22 cellular contexts compared by ENCODE assay signal in the genomic region with DNA sequence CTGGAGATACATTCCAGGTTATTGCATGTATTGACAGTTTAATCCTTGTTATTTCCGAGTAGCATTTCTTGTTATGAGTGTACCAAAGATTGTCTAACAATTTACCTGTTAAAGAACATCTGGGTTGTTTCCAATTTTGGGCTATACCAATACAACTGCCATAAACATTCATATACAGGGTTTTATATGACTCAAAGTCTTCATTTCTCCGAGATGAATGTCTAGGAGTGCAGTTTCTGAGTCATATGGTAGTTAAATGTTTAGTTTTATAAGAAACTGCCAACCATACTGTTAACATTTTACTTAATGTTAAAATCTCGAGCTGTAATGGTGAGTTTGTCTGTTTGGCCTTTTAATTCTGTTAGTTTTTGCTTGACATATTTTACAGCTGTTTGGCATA. TPM values are rescaled to one million over a fixed set of nuclear protein-coding genes. Genes with fewer than 3 reads are reported as not detected.
DNase-seq lines count a peak whose midpoint lies in the region; ATAC-seq, FAIRE-seq and TF ChIP-seq lines count a peak whose summit lies in the region.
"Had no signal": no experiment of that assay in that cellular context is flagged by ENCODE, and none has a peak within 500 bp of the region (broad histone marks: within the 10 kb centered on the region; RNA-seq: fewer than 3 reads in every experiment).

No MANE protein-coding gene starts in this region.

- no peak overlapping the region for H2BK12ac ChIP-seq in mesenchymal stem cell (ENCODE audit: low read length in 2 of 2)

- peaks cover 5% of the 10 kb centered on the region for H3K4me1 ChIP-seq in astrocyte (ENCODE audit: insufficient read depth, low read length)
- H3K4me1 ChIP-seq in mesenchymal stem cell (ENCODE audit: control insufficient read depth, insufficient read depth, low read depth, low read length) = no peaks in the 10 kb centered on the region
- H3K4me1 ChIP-seq: BE2C, testis had no signal

- no peak overlapping the region for H4K8ac ChIP-seq in mesenchymal stem cell (ENCODE audit: low read length)

- no peaks in the 10 kb centered on the region for H3K36me3 ChIP-seq in astrocyte (ENCODE audit: insufficient read depth, low read length)
- H3K36me3 ChIP-seq in mesenchymal stem cell (ENCODE audit: control insufficient read depth in 1 of 2, insufficient read depth in 2 of 2, low read depth in 1 of 2, low read length in 2 of 2) = no peaks in the 10 kb centered on the region
- H3K36me3 ChIP-seq: BE2C, right atrium auricular region had no signal

- POLR2A ChIA-PET in activated CD4-positive, alpha-beta memory T cell treated with anti-CD3 and anti-CD28 coated beads for 36 hours (lab: Charles Lee) = interaction anchor here (1.1 kb wide), 1 partner anchor 161 kb away, joined by 4 read pairs; no protein-coding TSS in a partner anchor
- POLR2A ChIA-PET in activated CD4-positive, alpha-beta memory T cell treated with anti-CD3 and anti-CD28 coated beads, Interleukin-2, amount 10 ng/mL, durations not matched to agents 7 days and 5 days (lab: Charles Lee) = interaction anchor here (1.0 kb wide), 1 partner anchor 13 kb away, joined by 3 read pairs; no protein-coding TSS in a partner anchor

- no peak for DNase-seq in activated CD4-positive, alpha-beta memory T cell treated with anti-CD3 and anti-CD28 coated beads for 36 hours
- no peak for DNase-seq in activated CD4-positive, alpha-beta memory T cell treated with anti-CD3 and anti-CD28 coated beads, Interleukin-2, amount 10 ng/mL, durations not matched to agents 7 days and 5 days
- DNase-seq in HCEC 1CT = peak; percentile 39
- no peak for DNase-seq in astrocyte (ENCODE audit: low read depth)
- no peak for DNase-seq in left colon
- DNase-seq in mesenchymal stem cell = no peak
- no peak for DNase-seq in NOMO-1 treated with dmso at 0.1 percent for 144 hours (lab: John Stamatoyannopoulos, UW; ENCODE audit: unreplicated experiment)
- DNase-seq: BE2C, endodermal cell, immature natural killer cell, NCI-H1436 treated with DMSO at 0.1 percent for 48 hours, NCI-H2171, NCI-H526, T-cell, testis had no signal

- intact Hi-C loops in activated CD4-positive, alpha-beta memory T cell treated with anti-CD3 and anti-CD28 coated beads for 36 hours (cut with micrococcal nuclease) = loop anchor here (1.0 to 5.0 kb wide), 4 partner anchors 9 to 226 kb away; a partner anchor contains a TSS
- intact Hi-C loops in left colon (cut with DNase I, micrococcal nuclease) = loop anchor here in 1 of 2 donors (10.0 kb wide), 1 partner anchor 54 kb away; no protein-coding TSS in a partner anchor

- 71% methylated on average over 1 of the region's 3 CpGs for WGBS in mesenchymal stem cell

- H3K79me1 ChIP-seq in mesenchymal stem cell (replicated peaks; ENCODE audit: low read length, poor library complexity, severe bottlenecking) = peaks cover 27% of the 10 kb centered on the region

- peak overlapping the region; percentile 7 for H3K27ac Mint-ChIP-seq in activated CD4-positive, alpha-beta memory T cell treated with anti-CD3 and anti-CD28 coated beads for 36 hours
- no peak overlapping the region for H3K27ac Mint-ChIP-seq in activated CD4-positive, alpha-beta memory T cell treated with anti-CD3 and anti-CD28 coated beads, Interleukin-2, amount 10 ng/mL, durations not matched to agents 7 days and 5 days
- H3K27ac Mint-ChIP-seq in astrocyte (ENCODE audit: unreplicated experiment) = no peak overlapping the region
- H3K27ac Mint-ChIP-seq: activated naive CD8-positive, alpha-beta T cell; endodermal cell; T-cell had no signal

- no peak overlapping the region for H2BK15ac ChIP-seq in mesenchymal stem cell (ENCODE audit: low read depth, poor library complexity, severe bottlenecking)

- TF ChIP-seq CTCF in astrocyte (IDR thresholded peaks at IDR 0.05; ENCODE audit: insufficient read depth, low read depth, low read length) = no peak

- H3K9me3 Mint-ChIP-seq in activated CD4-positive, alpha-beta memory T cell treated with anti-CD3 and anti-CD28 coated beads for 36 hours = no peaks in the 10 kb centered on the region
- H3K9me3 Mint-ChIP-seq in activated CD4-positive, alpha-beta memory T cell treated with anti-CD3 and anti-CD28 coated beads, Interleukin-2, amount 10 ng/mL, durations not matched to agents 7 days and 5 days = no peaks in the 10 kb centered on the region
- H3K9me3 Mint-ChIP-seq in astrocyte (ENCODE audit: unreplicated experiment) = peaks cover 2% of the 10 kb centered on the region
- H3K9me3 Mint-ChIP-seq: endodermal cell, immature natural killer cell, T-cell had no signal

- FAIRE-seq in astrocyte (lab: Jason Lieb, UNC) = no peak
- FAIRE-seq: A204.1, colon had no signal

- H3K27me3 ChIP-seq in astrocyte (ENCODE audit: insufficient read depth, low read length) = no peaks in the 10 kb centered on the region
- no peaks in the 10 kb centered on the region for H3K27me3 ChIP-seq in mesenchymal stem cell (ENCODE audit: control insufficient read depth in 1 of 2, insufficient read depth in 1 of 2, low read length in 2 of 2)
- H3K27me3 ChIP-seq: BE2C, right atrium auricular region, testis had no signal

- H4K20me1 ChIP-seq in astrocyte (ENCODE audit: insufficient read depth, low read length) = peaks cover 84% of the 10 kb centered on the region

- H3K9ac ChIP-seq in astrocyte (ENCODE audit: low read length) (no peak overlapping the region), mesenchymal stem cell (ENCODE audit: low read length) (no peak overlapping the region)

- H3K4me3 ChIP-seq in astrocyte (ENCODE audit: insufficient read depth, low read depth, low read length) = no peak overlapping the region
- H3K4me3 ChIP-seq in mesenchymal stem cell (ENCODE audit: insufficient read depth in 1 of 2, low read depth in 1 of 2, low read length in 2 of 2) = no peak overlapping the region
- H3K4me3 ChIP-seq: right atrium auricular region, testis had no signal

- no peaks in the 10 kb centered on the region for H3K27me3 Mint-ChIP-seq in activated CD4-positive, alpha-beta memory T cell treated with anti-CD3 and anti-CD28 coated beads for 36 hours
- H3K27me3 Mint-ChIP-seq in activated CD4-positive, alpha-beta memory T cell treated with anti-CD3 and anti-CD28 coated beads, Interleukin-2, amount 10 ng/mL, durations not matched to agents 7 days and 5 days = no peaks in the 10 kb centered on the region
- H3K27me3 Mint-ChIP-seq in astrocyte (ENCODE audit: low read depth, unreplicated experiment) = no peaks in the 10 kb centered on the region
- H3K27me3 Mint-ChIP-seq: activated naive CD8-positive, alpha-beta T cell; T-cell had no signal

- H3K23ac ChIP-seq in mesenchymal stem cell (ENCODE audit: low read length in 2 of 2) = no peak overlapping the region

- peaks cover 85% of the 10 kb centered on the region for H3K79me2 ChIP-seq in astrocyte (ENCODE audit: insufficient read depth, low read length)

- H2AK5ac ChIP-seq in mesenchymal stem cell (ENCODE audit: low read length, severe bottlenecking) = no peak overlapping the region

- H2AFZ ChIP-seq in astrocyte (ENCODE audit: low read depth, low read length) (no peak overlapping the region), mesenchymal stem cell (ENCODE audit: low read depth, low read length) (no peak overlapping the region)

- H3K9me3 ChIP-seq in astrocyte (ENCODE audit: insufficient read depth, low read depth, low read length) (no peaks in the 10 kb centered on the region), mesenchymal stem cell (ENCODE audit: control insufficient read depth, low read length) (no peaks in the 10 kb centered on the region)
- H3K9me3 ChIP-seq: BE2C, testis had no signal

- H3K4ac ChIP-seq in mesenchymal stem cell (ENCODE audit: low read depth in 1 of 2, low read length in 2 of 2) = no peak overlapping the region

- peak; percentile 91 for ATAC-seq in left colon
- no peak for ATAC-seq in GM19452 (IDR thresholded peaks at IDR 0.05; ENCODE audit: unreplicated experiment)
- ATAC-seq: Right ventricle myocardium inferior, T-cell had no signal

- H2BK120ac ChIP-seq in mesenchymal stem cell (ENCODE audit: low read depth, low read length) = no peak overlapping the region

- H3K36me3 Mint-ChIP-seq in activated CD4-positive, alpha-beta memory T cell treated with anti-CD3 and anti-CD28 coated beads for 36 hours = peaks cover 6% of the 10 kb centered on the region
- H3K36me3 Mint-ChIP-seq in activated CD4-positive, alpha-beta memory T cell treated with anti-CD3 and anti-CD28 coated beads, Interleukin-2, amount 10 ng/mL, durations not matched to agents 7 days and 5 days (ENCODE audit: low read depth) = peaks cover 20% of the 10 kb centered on the region
- no peaks in the 10 kb centered on the region for H3K36me3 Mint-ChIP-seq in astrocyte (ENCODE audit: low read depth, unreplicated experiment)

- no peak overlapping the region for H2BK5ac ChIP-seq in mesenchymal stem cell (ENCODE audit: low read depth, low read length, poor library complexity, severe bottlenecking)

- H3K4me3 Mint-ChIP-seq in activated CD4-positive, alpha-beta memory T cell treated with anti-CD3 and anti-CD28 coated beads for 36 hours = no peak overlapping the region
- no peak overlapping the region for H3K4me3 Mint-ChIP-seq in activated CD4-positive, alpha-beta memory T cell treated with anti-CD3 and anti-CD28 coated beads, Interleukin-2, amount 10 ng/mL, durations not matched to agents 7 days and 5 days
- no peak overlapping the region for H3K4me3 Mint-ChIP-seq in astrocyte (ENCODE audit: unreplicated experiment)
- H3K4me3 Mint-ChIP-seq: activated naive CD8-positive, alpha-beta T cell; endodermal cell; immature natural killer cell; T-cell had no signal

- H3K27ac ChIP-seq in astrocyte (ENCODE audit: low read depth, low read length) = no peak overlapping the region
- no peak overlapping the region for H3K27ac ChIP-seq in mesenchymal stem cell (ENCODE audit: low read length, poor library complexity, severe bottlenecking)
- H3K27ac ChIP-seq: HL-60, right atrium auricular region, testis had no signal

- peak overlapping the region; percentile 7 for H3K4me2 ChIP-seq in astrocyte (ENCODE audit: low read length)
- H3K4me2 ChIP-seq in mesenchymal stem cell (ENCODE audit: low read length, poor library complexity, severe bottlenecking) = no peak overlapping the region

- CTCF ChIA-PET in activated CD4-positive, alpha-beta memory T cell treated with anti-CD3 and anti-CD28 coated beads for 36 hours (lab: Charles Lee) = interaction anchor here (0.6 to 1.1 kb wide), 3 partner anchors 23 to 201 kb away, joined by 3 to 5 read pairs (median 3); no protein-coding TSS in a partner anchor
- CTCF ChIA-PET in activated CD4-positive, alpha-beta memory T cell treated with anti-CD3 and anti-CD28 coated beads, Interleukin-2, amount 10 ng/mL, durations not matched to agents 7 days and 5 days (lab: Charles Lee) = no interaction called here

- no peak overlapping the region for H3K18ac ChIP-seq in mesenchymal stem cell (ENCODE audit: low read depth in 1 of 2, low read length in 2 of 2)

- H4K91ac ChIP-seq in mesenchymal stem cell (ENCODE audit: low read length) = no peak overlapping the region

- H3K4me1 Mint-ChIP-seq in activated CD4-positive, alpha-beta memory T cell treated with anti-CD3 and anti-CD28 coated beads for 36 hours (ENCODE audit: low read depth) = peaks cover 37% of the 10 kb centered on the region
- H3K4me1 Mint-ChIP-seq in activated CD4-positive, alpha-beta memory T cell treated with anti-CD3 and anti-CD28 coated beads, Interleukin-2, amount 10 ng/mL, durations not matched to agents 7 days and 5 days = peaks cover 37% of the 10 kb centered on the region
- peaks cover 23% of the 10 kb centered on the region for H3K4me1 Mint-ChIP-seq in astrocyte (ENCODE audit: low read depth, unreplicated experiment)

- no peak overlapping the region for H3K14ac ChIP-seq in mesenchymal stem cell (ENCODE audit: low read length in 2 of 2)

RNA-seq across cellular contexts. Expression of a gene that starts 10.0 kb away (rescaled TPM):
- total RNA-seq in activated CD4-positive, alpha-beta memory T cell treated with anti-CD3 and anti-CD28 coated beads for 36 hours = 10 to 100 TPM; 22.9 to 25.9 TPM
- total RNA-seq in activated CD4-positive, alpha-beta memory T cell treated with anti-CD3 and anti-CD28 coated beads, Interleukin-2, amount 10 ng/mL, durations not matched to agents 7 days and 5 days = 10 to 100 TPM; 30.9 to 38.0 TPM
- total RNA-seq in astrocyte (55.0 and 58.6 TPM in 2 replicates), left colon (10 to 100 TPM; 91.1 to 95.7 TPM)
- polyA plus RNA-seq in mesenchymal stem cell (2013, experiment 1 of 2) = 24.2 TPM
- 24.7 TPM for polyA plus RNA-seq in mesenchymal stem cell (2013, experiment 2 of 2)
